20 cellular contexts compared by ENCODE assay signal in genomic region chr1:244164563-244164890, GRCh38.
DNase-seq lines count a peak whose midpoint lies in the region; ATAC-seq and TF ChIP-seq lines count a peak whose summit lies in the region.
"Had no signal": no experiment of that assay in that cellular context is flagged by ENCODE, and none has a peak within 500 bp of the region (broad histone marks: within the 10 kb centered on the region; RNA-seq: fewer than 3 reads in every experiment).

No MANE protein-coding gene starts in this region.

- H3K9me3 Mint-ChIP-seq in activated T-helper 17 cell treated with anti-CD3 and anti-CD28 coated beads, Interleukin-2, amount 50 U/mL, for 72 hours: no peaks in the 10 kb centered on the region
- H3K9me3 Mint-ChIP-seq: activated CD4-positive, alpha-beta T cell treated with anti-CD3 and anti-CD28 coated beads, Interleukin-2, amount 10 ng/mL, durations not matched to agents 24 days and 14 days had no signal

- no peaks in the 10 kb centered on the region for H3K4me1 Mint-ChIP-seq in activated T-helper 17 cell treated with anti-CD3 and anti-CD28 coated beads, Interleukin-2, amount 50 U/mL, for 72 hours
- H3K4me1 Mint-ChIP-seq: activated CD4-positive, alpha-beta T cell treated with anti-CD3 and anti-CD28 coated beads, Interleukin-2, amount 10 ng/mL, durations not matched to agents 24 days and 14 days had no signal

- H3K79me2 ChIP-seq in GM23248 (ENCODE audit: insufficient read depth) (no peaks in the 10 kb centered on the region), trophoblast cell (ENCODE audit: control insufficient read depth, insufficient read depth, low read length, poor library complexity) (no peaks in the 10 kb centered on the region)

- H3K27me3 ChIP-seq in GM23248 (replicated peaks; ENCODE audit: insufficient read depth) (no peaks in the 10 kb centered on the region), esophagus muscularis mucosa (no peaks in the 10 kb centered on the region), trophoblast cell (ENCODE audit: insufficient read depth, low read length) (no peaks in the 10 kb centered on the region), neuronal stem cell (ENCODE audit: control insufficient read depth in 3 of 3, insufficient read depth in 3 of 3, low read depth in 1 of 3, low read length in 3 of 3) (no peaks in the 10 kb centered on the region)
- H3K27me3 ChIP-seq: BLaER1, colonic mucosa, neural progenitor cell, sigmoid colon had no signal

- H3K79me1 ChIP-seq in trophoblast cell (ENCODE audit: low read length) (peaks cover 9% of the 10 kb centered on the region), neuronal stem cell (ENCODE audit: low read depth, low read length) (no peaks in the 10 kb centered on the region)

- no peak overlapping the region for H4K8ac ChIP-seq in trophoblast cell (ENCODE audit: low read depth, low read length)
- no peak overlapping the region for H4K8ac ChIP-seq in neuronal stem cell (ENCODE audit: low read depth, low read length)

- peak overlapping the region; percentile 54 for H2BK5ac ChIP-seq in trophoblast cell (ENCODE audit: low read depth, low read length, poor library complexity)
- H2BK5ac ChIP-seq in neuronal stem cell (ENCODE audit: low read length): no peak overlapping the region

- H3K4me2 ChIP-seq in GM23248 (ENCODE audit: unreplicated experiment) (peak overlapping the region; percentile 59), trophoblast cell (ENCODE audit: low read length) (peak overlapping the region; percentile 46), neuronal stem cell (ENCODE audit: insufficient read depth, low read length, poor library complexity, severe bottlenecking) (no peak overlapping the region)
- H3K4me2 ChIP-seq: BLaER1, neural progenitor cell had no signal

- no peak overlapping the region for H2BK15ac ChIP-seq in neuronal stem cell (ENCODE audit: low read length)

- H3K14ac ChIP-seq in trophoblast cell (ENCODE audit: low read length) (no peak overlapping the region), neuronal stem cell (ENCODE audit: low read length) (no peak overlapping the region)

- in situ Hi-C loops in GM23248 (cut with MboI): no loop called here

- H2BK12ac ChIP-seq in trophoblast cell (ENCODE audit: low read length) (peak overlapping the region; percentile 55), neuronal stem cell (ENCODE audit: low read length) (no peak overlapping the region)

- H3K27ac Mint-ChIP-seq in activated T-helper 17 cell treated with anti-CD3 and anti-CD28 coated beads, Interleukin-2, amount 50 U/mL, for 72 hours: no peak overlapping the region
- H3K27ac Mint-ChIP-seq: activated CD4-positive, alpha-beta T cell treated with anti-CD3 and anti-CD28 coated beads, Interleukin-2, amount 10 ng/mL, durations not matched to agents 24 days and 14 days; neural progenitor cell had no signal

- H3K27ac ChIP-seq in GM23248: no peak overlapping the region
- peak overlapping the region; percentile 56 to 74 (median 70) for H3K27ac ChIP-seq in esophagus muscularis mucosa (replicated peaks in 1 of 4)
- peak overlapping the region; percentile 59 for H3K27ac ChIP-seq in trophoblast cell (ENCODE audit: low read depth, low read length)
- no peak overlapping the region for H3K27ac ChIP-seq in neuronal stem cell (replicated peaks; ENCODE audit: low read length)
- H3K27ac ChIP-seq: BLaER1, colonic mucosa, neural progenitor cell had no signal

- TF ChIP-seq EP300 in esophagus muscularis mucosa (IDR thresholded peaks at IDR 0.05): no peak

- no peaks in the 10 kb centered on the region for H3K27me3 Mint-ChIP-seq in activated T-helper 17 cell treated with anti-CD3 and anti-CD28 coated beads, Interleukin-2, amount 50 U/mL, for 72 hours
- H3K27me3 Mint-ChIP-seq: activated CD4-positive, alpha-beta T cell treated with anti-CD3 and anti-CD28 coated beads, Interleukin-2, amount 10 ng/mL, durations not matched to agents 24 days and 14 days had no signal

- intact Hi-C loops in esophagus muscularis mucosa (cut with DNase I): loop anchor here (5.0 kb wide), 1 partner anchor 117 kb away; no protein-coding TSS in a partner anchor

- DNase-seq in GM23248 (no peak), NCI-H128 (lab: John Stamatoyannopoulos, UW; ENCODE audit: unreplicated experiment) (peak; percentile 34), esophagus muscularis mucosa (ENCODE audit: extremely low spot score) (no peak), trophoblast cell (no peak), neuronal stem cell (ENCODE audit: low spot score) (no peak), NCI-H446 (lab: John Stamatoyannopoulos, UW) (no peak)
- DNase-seq: activated CD4-positive, alpha-beta T cell treated with anti-CD3 and anti-CD28 coated beads, Interleukin-2, amount 10 ng/mL, durations not matched to agents 24 days and 14 days; activated CD8-positive, alpha-beta memory T cell treated with anti-CD3 and anti-CD28 coated beads, Interleukin-2, amount 50 U/mL, for 4 hours; activated gamma-delta T cell treated with Interleukin-2 at 50 U/mL for 16 hours; anterior cingulate cortex; colonic mucosa; NCI-H1694; sigmoid colon; stimulated activated CD4-positive, alpha-beta T cell treated with anti-CD3 and anti-CD28 coated beads, Interleukin-4, amount 100 ng/mL, for 4 hours; stimulated activated CD8-positive, alpha-beta memory T cell treated with anti-CD3 and anti-CD28 coated beads, Interleukin-4, amount 100 ng/mL, for 48 hours had no signal

- peak overlapping the region; percentile 12 for H2BK120ac ChIP-seq in trophoblast cell (ENCODE audit: insufficient read depth, low read length, poor library complexity)
- no peak overlapping the region for H2BK120ac ChIP-seq in neuronal stem cell (ENCODE audit: low read depth, low read length)

- H4K12ac ChIP-seq in trophoblast cell (ENCODE audit: low read depth, low read length): no peak overlapping the region

- no peak overlapping the region for H2AFZ ChIP-seq in GM23248
- H2AFZ ChIP-seq in trophoblast cell (ENCODE audit: insufficient read depth, low read length, poor library complexity): no peak overlapping the region
- no peak overlapping the region for H2AFZ ChIP-seq in neuronal stem cell (ENCODE audit: low read length)
- H2AFZ ChIP-seq: neural progenitor cell had no signal

- TF ChIP-seq CTCF in esophagus muscularis mucosa (IDR thresholded peaks at IDR 0.05): no peak

- ATAC-seq in activated T-helper 17 cell treated with anti-CD3 and anti-CD28 coated beads, Interleukin-2, amount 50 U/mL, for 72 hours (replicated peaks): no peak
- ATAC-seq in GM19397 (IDR thresholded peaks at IDR 0.05; ENCODE audit: unreplicated experiment): no peak
- ATAC-seq: GM12878 had no signal

- no peaks in the 10 kb centered on the region for H3K9me2 ChIP-seq in GM23248 (ENCODE audit: insufficient read depth)

- WGBS in GM23248 (ENCODE audit: low coverage in 1 of 2, low lambda C conversion rate in 2 of 2, missing lambda C conversion rate in 2 of 2), 2 experiments: 49 to 51% methylated on average over 3 of the region's 3 CpGs
- 79% methylated on average over 3 of the region's 3 CpGs for whole genome bisulfite sequencing in esophagus muscularis mucosa
- no CpG with 5 or more reads among the region's 3 CpGs for WGBS in trophoblast cell (ENCODE audit: extremely low coverage, insufficient coverage, insufficient read length)
- WGBS in neuronal stem cell (ENCODE audit: extremely low coverage in 2 of 2, insufficient read length in 2 of 2, insufficient replicate concordance in 1 of 2), 2 donors: no CpG with 5 or more reads among the region's 3 CpGs

- H3K4me3 Mint-ChIP-seq in activated T-helper 17 cell treated with anti-CD3 and anti-CD28 coated beads, Interleukin-2, amount 50 U/mL, for 72 hours: no peak overlapping the region
- H3K4me3 Mint-ChIP-seq: activated CD4-positive, alpha-beta T cell treated with anti-CD3 and anti-CD28 coated beads, Interleukin-2, amount 10 ng/mL, durations not matched to agents 24 days and 14 days; neural progenitor cell had no signal

- no peaks in the 10 kb centered on the region for H3K36me3 Mint-ChIP-seq in activated T-helper 17 cell treated with anti-CD3 and anti-CD28 coated beads, Interleukin-2, amount 50 U/mL, for 72 hours (ENCODE audit: low read depth)
- H3K36me3 Mint-ChIP-seq: neural progenitor cell had no signal

- no peak overlapping the region for H3K4me3 ChIP-seq in GM23248
- H3K4me3 ChIP-seq in esophagus muscularis mucosa: no peak overlapping the region
- H3K4me3 ChIP-seq in trophoblast cell (ENCODE audit: low read depth, low read length): no peak overlapping the region
- H3K4me3 ChIP-seq in neuronal stem cell (ENCODE audit: low read length in 2 of 2): no peak overlapping the region
- H3K4me3 ChIP-seq: BLaER1, colonic mucosa, GM12878, neural progenitor cell, sigmoid colon had no signal

- H3K4ac ChIP-seq in trophoblast cell (ENCODE audit: low read depth, low read length) (no peak overlapping the region), neuronal stem cell (ENCODE audit: low read length) (no peak overlapping the region)

- H3K18ac ChIP-seq in trophoblast cell (ENCODE audit: low read length): no peak overlapping the region
- H3K18ac ChIP-seq in neuronal stem cell (ENCODE audit: low read length): no peak overlapping the region

- H4K20me1 ChIP-seq in GM23248 (ENCODE audit: insufficient read depth): no peaks in the 10 kb centered on the region
- H4K20me1 ChIP-seq: BLaER1 had no signal

- H3K9me3 ChIP-seq in GM23248 (ENCODE audit: low read depth) (no peaks in the 10 kb centered on the region), esophagus muscularis mucosa (no peaks in the 10 kb centered on the region), trophoblast cell (ENCODE audit: insufficient read depth, low read depth, low read length) (no peaks in the 10 kb centered on the region), neuronal stem cell (replicated peaks in 1 of 2; ENCODE audit: control insufficient read depth in 2 of 2, insufficient read depth in 1 of 2, low read depth in 1 of 2, low read length in 2 of 2) (peaks cover 2 to 3% of the 10 kb centered on the region in 2 donors)
- H3K9me3 ChIP-seq: BLaER1, colonic mucosa, sigmoid colon had no signal

- H3K4me1 ChIP-seq in GM23248 (ENCODE audit: insufficient read depth) (peaks cover 21% of the 10 kb centered on the region), esophagus muscularis mucosa (peaks cover 13 to 21% (median 16%) of the 10 kb centered on the region in 4 donors), trophoblast cell (ENCODE audit: control insufficient read depth in 1 of 2, insufficient read depth in 2 of 2, low read length in 2 of 2) (peaks cover 8 to 10% of the 10 kb centered on the region in 2 experiments), neuronal stem cell (ENCODE audit: control insufficient read depth in 2 of 2, insufficient read depth in 1 of 2, low read depth in 1 of 2, low read length in 2 of 2) (peaks cover 8 to 28% of the 10 kb centered on the region in 2 donors)
- H3K4me1 ChIP-seq: colonic mucosa, neural progenitor cell had no signal

- H3F3A ChIP-seq in GM23248 (ENCODE audit: insufficient read depth): peaks cover 21% of the 10 kb centered on the region

- H3K36me3 ChIP-seq in GM23248 (ENCODE audit: low read depth) (no peaks in the 10 kb centered on the region), esophagus muscularis mucosa (no peaks in the 10 kb centered on the region), trophoblast cell (ENCODE audit: control insufficient read depth in 1 of 2, insufficient read depth in 2 of 2, low read length in 2 of 2) (no peaks in the 10 kb centered on the region), neuronal stem cell (replicated peaks in 1 of 2; ENCODE audit: control insufficient read depth in 2 of 2, insufficient read depth in 2 of 2, low read length in 2 of 2) (no peaks in the 10 kb centered on the region)
- H3K36me3 ChIP-seq: BLaER1, colonic mucosa, neural progenitor cell, sigmoid colon had no signal

- H2AK5ac ChIP-seq in trophoblast cell (ENCODE audit: low read length): peak overlapping the region; percentile 2
- H2AK5ac ChIP-seq in neuronal stem cell (ENCODE audit: low read depth, low read length): no peak overlapping the region

- H3K23ac ChIP-seq in trophoblast cell (ENCODE audit: low read length): no peak overlapping the region
- H3K23ac ChIP-seq in neuronal stem cell (ENCODE audit: low read depth, low read length, poor library complexity): no peak overlapping the region

- H3K9ac ChIP-seq in GM23248 (no peak overlapping the region), trophoblast cell (ENCODE audit: low read length) (no peak overlapping the region), neuronal stem cell (ENCODE audit: low read depth, low read length, poor library complexity) (no peak overlapping the region)
- H3K9ac ChIP-seq: BLaER1, neural progenitor cell had no signal

- peak overlapping the region; percentile 64 for H4K91ac ChIP-seq in trophoblast cell (ENCODE audit: low read depth, low read length)
- no peak overlapping the region for H4K91ac ChIP-seq in neuronal stem cell (ENCODE audit: low read depth, low read length, poor library complexity)

- no peak for TF ChIP-seq POLR2A in esophagus muscularis mucosa (IDR thresholded peaks at IDR 0.05; ENCODE audit: low read depth)

Comparison
In these comparisons a context has a peak if more than half of its experiments do, and no peak if none do; other contexts are left out.
1. H3K27ac ChIP-seq: peak in esophagus muscularis mucosa (4 of 4) and trophoblast cell (single experiment); none in GM23248 (single experiment) and neuronal stem cell (single experiment).